In genomic region chr3:179071569-179072397, GRCh38 we compare ENCODE assay signal across 1 cellular context.
TF ChIP-seq lines count a peak whose summit lies in the region.

TSS of gene ZMAT3 (minus strand) at chr3:179071809. CDS start at chr3:179067752, 4,057 bp downstream.

TF ChIP-seq in K562, 482 proteins besides CTCF, POLR2A, EP300 and RAD21 (continued from another document and continues in another):
- TF ChIP-seq ZBTB40 (IDR thresholded peaks at IDR 0.05): no peak
- TF ChIP-seq ZBTB40 (CRISPR knock-in tag; IDR thresholded peaks at IDR 0.05): no peak
- no peak for TF ChIP-seq TOE1 (IDR thresholded peaks at IDR 0.05; ENCODE audit: borderline replicate concordance)
- no peak for TF ChIP-seq TOE1 (CRISPR knock-in tag; IDR thresholded peaks at IDR 0.05; ENCODE audit: borderline replicate concordance, low read depth)
- no peak for TF ChIP-seq ATF4 (CRISPR knock-in tag; IDR thresholded peaks at IDR 0.05)
- TF ChIP-seq ZNF146 (CRISPR knock-in tag; IDR thresholded peaks at IDR 0.05; ENCODE audit: unreplicated experiment): no peak
- peak; percentile 94 for TF ChIP-seq ZFX (CRISPR knock-in tag; IDR thresholded peaks at IDR 0.05)
- peak; percentile 64; the same call in 1 of the 2 replicates for TF ChIP-seq ARID4B (CRISPR knock-in tag; IDR thresholded peaks at IDR 0.05)
- peak; percentile 66; the same call in 1 of the 2 replicates for TF ChIP-seq FOXP1 (CRISPR knock-in tag; IDR thresholded peaks at IDR 0.05)
- no peak for TF ChIP-seq HNRNPUL1 (IDR thresholded peaks at IDR 0.05; ENCODE audit: low read length)
- peak; percentile 83 for TF ChIP-seq ZBTB1 (CRISPR knock-in tag; IDR thresholded peaks at IDR 0.05; ENCODE audit: borderline replicate concordance, low read depth)
- TF ChIP-seq GATA2 (CRISPR knock-in tag; IDR thresholded peaks at IDR 0.05): no peak
- no peak for TF ChIP-seq RBM34 (IDR thresholded peaks at IDR 0.05; ENCODE audit: borderline replicate concordance, insufficient read depth, low read length)
- no peak for TF ChIP-seq FOXM1 (IDR thresholded peaks at IDR 0.05; ENCODE audit: low read depth)
- no peak for TF ChIP-seq FOXM1 (CRISPR knock-in tag; IDR thresholded peaks at IDR 0.05; ENCODE audit: low read depth)
- TF ChIP-seq BRCA1 (IDR thresholded peaks at IDR 0.05): no peak
- peak; percentile 62; the same call in 1 of the 2 replicates for TF ChIP-seq BRCA1 (CRISPR knock-in tag; IDR thresholded peaks at IDR 0.05)
- no peak for TF ChIP-seq FOS (IDR thresholded peaks at IDR 0.05; ENCODE audit: extremely low read depth, insufficient read length)
- no peak for TF ChIP-seq PREB (CRISPR knock-in tag; IDR thresholded peaks at IDR 0.05)
- TF ChIP-seq ZNF224 (CRISPR knock-in tag; IDR thresholded peaks at IDR 0.05): 0 out of 2 replicates have a peak, but pooled peaks have one; percentile 52
- TF ChIP-seq ZBTB2 (IDR thresholded peaks at IDR 0.05): no peak
- peak; percentile 89 for TF ChIP-seq GABPA (tag; conservative IDR thresholded peaks at IDR 0.05; ENCODE audit: low read depth)
- no peak for TF ChIP-seq NELFE (IDR thresholded peaks at IDR 0.05; ENCODE audit: insufficient read depth, insufficient read length)
- no peak for TF ChIP-seq ZNF280A (IDR thresholded peaks at IDR 0.05; ENCODE audit: low read depth, partially characterized antibody)
- no peak for TF ChIP-seq SFPQ (IDR thresholded peaks at IDR 0.05; ENCODE audit: low read depth, low read length)
- TF ChIP-seq TFAP4 (CRISPR knock-in tag; IDR thresholded peaks at IDR 0.05; ENCODE audit: borderline replicate concordance): peak; percentile 98
- no peak for TF ChIP-seq HDAC2 (IDR thresholded peaks at IDR 0.05)
- TF ChIP-seq NFYB (IDR thresholded peaks at IDR 0.05; ENCODE audit: extremely low read depth, insufficient read length): no peak
- TF ChIP-seq JUN (IDR thresholded peaks at IDR 0.05; ENCODE audit: borderline replicate concordance, low read depth, low read length): no peak
- no peak for TF ChIP-seq JUN (CRISPR knock-in tag; IDR thresholded peaks at IDR 0.05; ENCODE audit: borderline replicate concordance)
- TF ChIP-seq NFIC (IDR thresholded peaks at IDR 0.05): 0 out of 2 replicates have a peak, but pooled peaks have one; percentile 11
- no peak for TF ChIP-seq KLF10 (CRISPR knock-in tag; IDR thresholded peaks at IDR 0.05)
- no peak for TF ChIP-seq GATAD2A (IDR thresholded peaks at IDR 0.05)
- no peak for TF ChIP-seq TAF7 (tag; IDR thresholded peaks at IDR 0.05)
- TF ChIP-seq MYC (IDR thresholded peaks at IDR 0.05; ENCODE audit: low read depth, low read length): no peak; the same call in 1 of the 2 replicates
- no peak for TF ChIP-seq MYC (CRISPR knock-in tag; IDR thresholded peaks at IDR 0.05; ENCODE audit: borderline replicate concordance, low read depth)
- peak in 1 of 2 experiments; percentile 79; a peak in 2 of 4 replicates for TF ChIP-seq SIN3A (IDR thresholded peaks at IDR 0.05; ENCODE audit: borderline replicate concordance in 2 of 2, control insufficient read depth in 1 of 2, low read depth in 2 of 2, low read length in 2 of 2)
- peak; percentile 52 for TF ChIP-seq TBP (optimal IDR thresholded peaks at IDR 0.05; ENCODE audit: low read depth, low read length)
- no peak for TF ChIP-seq THAP7 (CRISPR knock-in tag; IDR thresholded peaks at IDR 0.05)
